ENCODE assay signal across 8 cellular contexts in the genomic region with DNA sequence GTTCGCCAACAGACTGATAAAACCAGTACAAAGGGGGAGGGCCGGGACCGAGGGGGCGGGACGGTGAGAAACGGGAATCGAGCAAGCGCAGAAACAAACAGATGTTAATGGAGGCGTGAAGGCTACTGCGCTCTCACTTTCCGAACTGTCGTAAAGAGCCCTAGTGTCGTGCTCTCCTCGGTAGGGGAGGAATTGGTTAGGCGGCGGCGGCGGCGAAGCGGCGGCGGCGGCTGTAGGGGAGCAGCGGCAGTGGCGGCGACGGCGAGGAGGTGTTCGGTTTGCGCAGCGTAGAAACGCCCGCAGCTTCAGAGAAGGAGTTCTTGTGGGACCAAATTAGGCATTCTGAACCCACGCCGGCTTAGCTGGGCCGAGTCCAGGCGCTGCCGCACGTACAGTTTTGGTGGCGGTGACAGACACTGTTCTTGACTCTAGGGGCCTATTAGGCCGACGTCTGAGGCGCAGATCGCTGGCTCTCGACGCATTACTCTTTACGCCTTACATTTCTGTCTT.
DNase-seq lines count a peak whose midpoint lies in the region; ATAC-seq, FAIRE-seq and TF ChIP-seq lines count a peak whose summit lies in the region.

A gene (plus strand): TSS at position 163 of the 510 bp plus-strand sequence. CDS start 43,160 bp downstream, outside the sequence.

- TF ChIP-seq POLR2A in GM19193 (IDR thresholded peaks at IDR 0.05; ENCODE audit: extremely low read depth, insufficient read depth, insufficient read length), result peak; percentile 62

- FAIRE-seq in colon (lab: Jason Lieb, UNC), result peak; percentile 24

- peak; percentile 84 for ATAC-seq in HG03439 (IDR thresholded peaks at IDR 0.05; ENCODE audit: unreplicated experiment)

- DNase-seq in AML-193 (lab: John Stamatoyannopoulos, UW) (peak; percentile 91 to 93), NCI-H524 treated with DMSO at 0.1 percent for 48 hours (lab: John Stamatoyannopoulos, UW) (peak; percentile 96), kidney tubule cell (ENCODE audit: low spot score) (peak; percentile 95)
- DNase-seq in activated CD4-positive, alpha-beta T cell treated with anti-CD3 and anti-CD28 coated beads for 4 hours, result peak; percentile 87 to 89
- DNase-seq in stimulated activated CD4-positive, alpha-beta T cell treated with anti-CD3 and anti-CD28 coated beads, Interleukin-1b, Interleukin-23, amount 100 ng/mL, for 24 hours (ENCODE audit: low read depth in 4 of 4, low spot score in 1 of 4), result peak; percentile 61 to 80 (median 76)

Comparison
In these comparisons a context has a peak if more than half of its experiments do, and no peak if none do; other contexts are left out.
1. Peak in every context shown above with its lines: DNase-seq and ATAC-seq.